Comparison of ENCODE assay signal across 9 cellular contexts in genomic region chrX:130575831-130576404, GRCh38.
DNase-seq lines count a peak whose midpoint lies in the region; ATAC-seq and FAIRE-seq lines count a peak whose summit lies in the region.
"Had no signal": no experiment of that assay in that cellular context is flagged by ENCODE, and none has a peak within 500 bp of the region (broad histone marks: within the 10 kb centered on the region; RNA-seq: fewer than 3 reads in every experiment).

No MANE protein-coding gene starts in this region.

- peaks cover 3% of the 10 kb centered on the region for H3K27me3 Mint-ChIP-seq in activated CD4-positive, alpha-beta T cell treated with anti-CD3 and anti-CD28 coated beads, Interleukin-2, amount 10 ng/mL, durations not matched to agents 24 days and 14 days
- H3K27me3 Mint-ChIP-seq: activated naive CD4-positive, alpha-beta T cell treated with anti-CD3 and anti-CD28 coated beads, Interleukin-2, amount 50 U/mL, for 24 hours had no signal

- no peaks in the 10 kb centered on the region for H3K36me3 Mint-ChIP-seq in activated CD4-positive, alpha-beta T cell treated with anti-CD3 and anti-CD28 coated beads, Interleukin-2, amount 10 ng/mL, durations not matched to agents 24 days and 14 days (ENCODE audit: low read depth)
- H3K36me3 Mint-ChIP-seq: activated naive CD4-positive, alpha-beta T cell treated with anti-CD3 and anti-CD28 coated beads, Interleukin-2, amount 50 U/mL, for 24 hours had no signal

- intact Hi-C loops in activated CD4-positive, alpha-beta T cell treated with anti-CD3 and anti-CD28 coated beads, Interleukin-2, amount 10 ng/mL, durations not matched to agents 24 days and 14 days (cut with micrococcal nuclease): loop anchor here (2.0 kb wide), 1 partner anchor 341 kb away; no protein-coding TSS in a partner anchor

- no peaks in the 10 kb centered on the region for H3K4me1 Mint-ChIP-seq in activated CD4-positive, alpha-beta T cell treated with anti-CD3 and anti-CD28 coated beads, Interleukin-2, amount 10 ng/mL, durations not matched to agents 24 days and 14 days
- H3K4me1 Mint-ChIP-seq: activated naive CD4-positive, alpha-beta T cell treated with anti-CD3 and anti-CD28 coated beads, Interleukin-2, amount 50 U/mL, for 24 hours had no signal

- ATAC-seq in GM19468 (IDR thresholded peaks at IDR 0.05; ENCODE audit: extremely low read depth, unreplicated experiment): peak; percentile 46
- ATAC-seq in GM21528 (IDR thresholded peaks at IDR 0.05; ENCODE audit: low FRiP score, unreplicated experiment): no peak

- no peaks in the 10 kb centered on the region for H3K9me3 Mint-ChIP-seq in activated CD4-positive, alpha-beta T cell treated with anti-CD3 and anti-CD28 coated beads, Interleukin-2, amount 10 ng/mL, durations not matched to agents 24 days and 14 days
- H3K9me3 Mint-ChIP-seq: activated naive CD4-positive, alpha-beta T cell treated with anti-CD3 and anti-CD28 coated beads, Interleukin-2, amount 50 U/mL, for 24 hours had no signal

- FAIRE-seq in frontal cortex (lab: Jason Lieb, UNC): no peak

- no peak overlapping the region for H3K27ac Mint-ChIP-seq in activated CD4-positive, alpha-beta T cell treated with anti-CD3 and anti-CD28 coated beads, Interleukin-2, amount 10 ng/mL, durations not matched to agents 24 days and 14 days
- H3K27ac Mint-ChIP-seq: activated naive CD4-positive, alpha-beta T cell treated with anti-CD3 and anti-CD28 coated beads, Interleukin-2, amount 50 U/mL, for 24 hours had no signal

- peak; percentile 39 for DNase-seq in NCI-H1436 (lab: John Stamatoyannopoulos, UW)
- DNase-seq in NCI-H1436 treated with DMSO at 0.1 percent for 48 hours (lab: John Stamatoyannopoulos, UW): no peak
- peak; percentile 3 for DNase-seq in KG1 (lab: John Stamatoyannopoulos, UW)
- peak; percentile 62 for DNase-seq in activated CD4-positive, alpha-beta T cell treated with anti-CD3 and anti-CD28 coated beads, Interleukin-2, amount 10 ng/mL, durations not matched to agents 24 days and 14 days
- DNase-seq in frontal cortex (ENCODE audit: low spot score in 2 of 2): peak; percentile 18 to 20
- DNase-seq in renal cortical epithelial cell (ENCODE audit: low read depth): peak; percentile 40

- no peak overlapping the region for H3K4me3 Mint-ChIP-seq in activated CD4-positive, alpha-beta T cell treated with anti-CD3 and anti-CD28 coated beads, Interleukin-2, amount 10 ng/mL, durations not matched to agents 24 days and 14 days
- H3K4me3 Mint-ChIP-seq: activated naive CD4-positive, alpha-beta T cell treated with anti-CD3 and anti-CD28 coated beads, Interleukin-2, amount 50 U/mL, for 24 hours had no signal
